Comparison of ENCODE assay signal across 1 cellular context in the genomic region with DNA sequence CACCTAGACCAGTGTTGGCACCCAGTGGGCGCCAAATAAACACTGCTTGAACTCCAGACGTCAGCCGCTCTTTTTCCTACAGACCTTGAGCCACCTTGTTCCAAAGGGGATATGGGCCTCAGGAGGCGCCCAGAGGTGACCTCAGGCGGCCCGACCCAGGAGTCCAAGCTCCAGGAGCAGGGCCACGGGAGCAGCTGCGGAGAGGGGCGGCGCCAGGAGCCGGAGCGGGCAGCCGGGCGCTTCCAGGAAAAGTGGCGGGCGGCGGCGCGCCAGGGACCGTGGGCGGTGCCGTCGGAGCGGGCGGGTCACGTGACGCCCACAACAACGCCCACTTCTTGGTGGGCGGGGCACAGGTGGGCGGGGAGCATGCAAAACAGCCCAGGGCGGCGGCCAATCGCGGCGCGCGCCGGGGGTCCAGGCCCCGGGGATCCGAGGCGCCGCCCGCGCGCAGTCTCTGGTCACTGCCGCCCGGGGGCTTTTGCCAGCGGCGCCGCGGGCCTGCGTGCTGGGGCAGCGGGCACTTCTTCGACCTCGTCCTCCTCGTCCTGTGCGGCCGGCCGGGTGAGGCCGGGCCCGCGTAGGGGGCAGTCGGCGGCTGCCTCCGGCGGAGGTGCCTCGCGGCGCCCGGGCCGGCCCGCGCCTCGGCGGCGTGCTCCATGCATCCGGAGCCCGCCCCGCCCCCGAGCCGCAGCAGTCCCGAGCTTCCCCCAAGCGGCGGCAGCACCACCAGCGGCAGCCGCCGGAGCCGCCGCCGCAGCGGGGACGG.
A peak's percentile ranks its signal among the peaks of the same experiment; 100 is the strongest.
TF ChIP-seq lines count a peak whose summit lies in the region.

TSS of gene ORAI1 (plus strand) at position 444 of the 766 bp plus-strand sequence.

TF ChIP-seq in HepG2, 621 proteins besides CTCF, POLR2A, EP300 and RAD21 (continued from another document and continues in another):
- TF ChIP-seq RBFOX2 (IDR thresholded peaks at IDR 0.05; ENCODE audit: low read depth, low read length) (peak; percentile 70), LCORL (IDR thresholded peaks at IDR 0.05) (no peak), LCORL (CRISPR knock-in tag; IDR thresholded peaks at IDR 0.05) (0 out of 2 replicates have a peak, but pooled peaks have one; percentile 41), NR2F1 (CRISPR knock-in tag; IDR thresholded peaks at IDR 0.05) (peak in 1 of 2 experiments; percentile 28; a peak in 1 of 4 replicates), RARA (CRISPR knock-in tag; IDR thresholded peaks at IDR 0.05) (peak; percentile 70; the same call in 1 of the 2 replicates), AGO1 (IDR thresholded peaks at IDR 0.05; ENCODE audit: low read depth, low read length, poor library complexity, severe bottlenecking) (no peak), MED8 (CRISPR knock-in tag; IDR thresholded peaks at IDR 0.05; ENCODE audit: insufficient replicate concordance) (no peak), ZSCAN5A (CRISPR knock-in tag; IDR thresholded peaks at IDR 0.05; ENCODE audit: borderline replicate concordance) (peak; percentile 38; the same call in 1 of the 2 replicates), RXRB (CRISPR knock-in tag; IDR thresholded peaks at IDR 0.05; ENCODE audit: borderline replicate concordance) (peak; percentile 90), ZNF331 (CRISPR knock-in tag; IDR thresholded peaks at IDR 0.05) (peak; percentile 42; the same call in 1 of the 2 replicates), SALL1 (CRISPR knock-in tag; IDR thresholded peaks at IDR 0.05) (peak; percentile 69), TGIF2 (CRISPR knock-in tag; IDR thresholded peaks at IDR 0.05) (no peak), MLLT10 (CRISPR knock-in tag; IDR thresholded peaks at IDR 0.05) (no peak), TAF1 (CRISPR knock-in tag; IDR thresholded peaks at IDR 0.05) (peak; percentile 70; the same call in 1 of the 2 replicates), ZNF747 (CRISPR knock-in tag; IDR thresholded peaks at IDR 0.05; ENCODE audit: borderline replicate concordance) (no peak), GABPB1 (CRISPR knock-in tag; IDR thresholded peaks at IDR 0.05) (peak; percentile 77; the same call in 1 of the 2 replicates), BCL6 (CRISPR knock-in tag; IDR thresholded peaks at IDR 0.05) (peak; percentile 85), ZNF143 (CRISPR knock-in tag; IDR thresholded peaks at IDR 0.05) (peak; percentile 39; the same call in 1 of the 2 replicates), TEAD3 (CRISPR knock-in tag; optimal IDR thresholded peaks at IDR 0.05; ENCODE audit: borderline replicate concordance) (peak; percentile 61), THAP7 (CRISPR knock-in tag; IDR thresholded peaks at IDR 0.05) (no peak), ONECUT2 (CRISPR knock-in tag; IDR thresholded peaks at IDR 0.05) (no peak), MAZ (IDR thresholded peaks at IDR 0.05; ENCODE audit: borderline replicate concordance, low read depth, low read length) (no peak), MAZ (CRISPR knock-in tag; IDR thresholded peaks at IDR 0.05; ENCODE audit: low read depth) (peak; percentile 22; the same call in 1 of the 2 replicates), AGO2 (optimal IDR thresholded peaks at IDR 0.05; ENCODE audit: low read depth, low read length) (no peak), ZNF232 (CRISPR knock-in tag; IDR thresholded peaks at IDR 0.05; ENCODE audit: borderline replicate concordance) (0 out of 2 replicates have a peak, but pooled peaks have one; percentile 27), PHF8 (CRISPR knock-in tag; IDR thresholded peaks at IDR 0.05) (peak; percentile 59), RBAK (CRISPR knock-in tag; IDR thresholded peaks at IDR 0.05) (no peak), KAT2B (IDR thresholded peaks at IDR 0.05; ENCODE audit: borderline replicate concordance, low read depth, low read length) (no peak), CBX1 (IDR thresholded peaks at IDR 0.05; ENCODE audit: low read depth) (peak; percentile 13), BHLHE40 (IDR thresholded peaks at IDR 0.05; ENCODE audit: low read length) (peak; percentile 82), ZMYM3 (CRISPR knock-in tag; IDR thresholded peaks at IDR 0.05) (no peak), KLF12 (CRISPR knock-in tag; IDR thresholded peaks at IDR 0.05; ENCODE audit: borderline replicate concordance) (peak; percentile 71; the same call in 1 of the 2 replicates), NR0B2 (CRISPR knock-in tag; IDR thresholded peaks at IDR 0.05) (no peak), ZBTB37 (CRISPR knock-in tag; IDR thresholded peaks at IDR 0.05) (no peak), SPEN (CRISPR knock-in tag; IDR thresholded peaks at IDR 0.05; ENCODE audit: low read depth) (peak; percentile 81), HES4 (CRISPR knock-in tag; IDR thresholded peaks at IDR 0.05; ENCODE audit: borderline replicate concordance) (peak; percentile 68; the same call in 1 of the 2 replicates), ZNF816 (CRISPR knock-in tag; IDR thresholded peaks at IDR 0.05; ENCODE audit: borderline replicate concordance) (0 out of 2 replicates have a peak, but pooled peaks have one; percentile 42), ZNF124 (CRISPR knock-in tag; IDR thresholded peaks at IDR 0.05) (no peak), ZNF451 (CRISPR knock-in tag; IDR thresholded peaks at IDR 0.05) (peak; percentile 11; the same call in 1 of the 2 replicates), ZNF776 (CRISPR knock-in tag; IDR thresholded peaks at IDR 0.05) (no peak), SRSF1 (optimal IDR thresholded peaks at IDR 0.05; ENCODE audit: low read depth, low read length) (peak; percentile 30), MAF1 (CRISPR knock-in tag; IDR thresholded peaks at IDR 0.05; ENCODE audit: borderline replicate concordance) (0 out of 2 replicates have a peak, but pooled peaks have one; percentile 40)
- TF ChIP-seq, protein P1, sequence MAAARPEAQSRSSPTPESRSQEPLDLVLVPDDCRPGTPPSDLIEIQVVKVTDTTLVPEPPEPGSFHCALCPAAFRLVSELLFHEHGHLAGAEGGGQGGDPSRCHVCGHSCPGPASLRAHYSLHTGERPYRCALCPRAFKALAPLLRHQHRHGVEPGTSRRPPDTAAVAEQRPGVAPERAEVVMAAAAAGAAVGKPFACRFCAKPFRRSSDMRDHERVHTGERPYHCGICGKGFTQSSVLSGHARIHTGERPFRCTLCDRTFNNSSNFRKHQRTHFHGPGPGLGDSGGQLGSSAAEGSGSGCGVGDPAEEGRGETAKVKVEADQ (CRISPR knock-in tag; IDR thresholded peaks at IDR 0.05; ENCODE audit: borderline replicate concordance) = 0 out of 2 replicates have a peak, but pooled peaks have one; percentile 18
- TF ChIP-seq, protein P2, sequence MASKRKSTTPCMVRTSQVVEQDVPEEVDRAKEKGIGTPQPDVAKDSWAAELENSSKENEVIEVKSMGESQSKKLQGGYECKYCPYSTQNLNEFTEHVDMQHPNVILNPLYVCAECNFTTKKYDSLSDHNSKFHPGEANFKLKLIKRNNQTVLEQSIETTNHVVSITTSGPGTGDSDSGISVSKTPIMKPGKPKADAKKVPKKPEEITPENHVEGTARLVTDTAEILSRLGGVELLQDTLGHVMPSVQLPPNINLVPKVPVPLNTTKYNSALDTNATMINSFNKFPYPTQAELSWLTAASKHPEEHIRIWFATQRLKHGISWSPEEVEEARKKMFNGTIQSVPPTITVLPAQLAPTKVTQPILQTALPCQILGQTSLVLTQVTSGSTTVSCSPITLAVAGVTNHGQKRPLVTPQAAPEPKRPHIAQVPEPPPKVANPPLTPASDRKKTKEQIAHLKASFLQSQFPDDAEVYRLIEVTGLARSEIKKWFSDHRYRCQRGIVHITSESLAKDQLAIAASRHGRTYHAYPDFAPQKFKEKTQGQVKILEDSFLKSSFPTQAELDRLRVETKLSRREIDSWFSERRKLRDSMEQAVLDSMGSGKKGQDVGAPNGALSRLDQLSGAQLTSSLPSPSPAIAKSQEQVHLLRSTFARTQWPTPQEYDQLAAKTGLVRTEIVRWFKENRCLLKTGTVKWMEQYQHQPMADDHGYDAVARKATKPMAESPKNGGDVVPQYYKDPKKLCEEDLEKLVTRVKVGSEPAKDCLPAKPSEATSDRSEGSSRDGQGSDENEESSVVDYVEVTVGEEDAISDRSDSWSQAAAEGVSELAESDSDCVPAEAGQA (IDR thresholded peaks at IDR 0.05; ENCODE audit: low read depth) = no peak
- TF ChIP-seq, protein P2 (CRISPR knock-in tag; IDR thresholded peaks at IDR 0.05; ENCODE audit: borderline replicate concordance) = 0 out of 2 replicates have a peak, but pooled peaks have one; percentile 13
- TF ChIP-seq, protein P3, sequence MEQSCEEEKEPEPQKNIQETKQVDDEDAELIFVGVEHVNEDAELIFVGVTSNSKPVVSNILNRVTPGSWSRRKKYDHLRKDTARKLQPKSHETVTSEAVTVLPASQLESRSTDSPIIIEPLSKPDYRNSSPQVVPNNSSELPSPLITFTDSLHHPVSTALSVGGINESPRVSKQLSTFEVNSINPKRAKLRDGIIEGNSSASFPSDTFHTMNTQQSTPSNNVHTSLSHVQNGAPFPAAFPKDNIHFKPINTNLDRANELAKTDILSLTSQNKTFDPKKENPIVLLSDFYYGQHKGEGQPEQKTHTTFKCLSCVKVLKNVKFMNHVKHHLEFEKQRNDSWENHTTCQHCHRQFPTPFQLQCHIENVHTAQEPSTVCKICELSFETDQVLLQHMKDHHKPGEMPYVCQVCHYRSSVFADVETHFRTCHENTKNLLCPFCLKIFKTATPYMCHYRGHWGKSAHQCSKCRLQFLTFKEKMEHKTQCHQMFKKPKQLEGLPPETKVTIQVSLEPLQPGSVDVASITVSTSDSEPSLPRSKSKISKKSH (CRISPR knock-in tag; IDR thresholded peaks at IDR 0.05; ENCODE audit: borderline replicate concordance) = peak; percentile 39; the same call in 1 of the 2 replicates
- TF ChIP-seq, protein P4, sequence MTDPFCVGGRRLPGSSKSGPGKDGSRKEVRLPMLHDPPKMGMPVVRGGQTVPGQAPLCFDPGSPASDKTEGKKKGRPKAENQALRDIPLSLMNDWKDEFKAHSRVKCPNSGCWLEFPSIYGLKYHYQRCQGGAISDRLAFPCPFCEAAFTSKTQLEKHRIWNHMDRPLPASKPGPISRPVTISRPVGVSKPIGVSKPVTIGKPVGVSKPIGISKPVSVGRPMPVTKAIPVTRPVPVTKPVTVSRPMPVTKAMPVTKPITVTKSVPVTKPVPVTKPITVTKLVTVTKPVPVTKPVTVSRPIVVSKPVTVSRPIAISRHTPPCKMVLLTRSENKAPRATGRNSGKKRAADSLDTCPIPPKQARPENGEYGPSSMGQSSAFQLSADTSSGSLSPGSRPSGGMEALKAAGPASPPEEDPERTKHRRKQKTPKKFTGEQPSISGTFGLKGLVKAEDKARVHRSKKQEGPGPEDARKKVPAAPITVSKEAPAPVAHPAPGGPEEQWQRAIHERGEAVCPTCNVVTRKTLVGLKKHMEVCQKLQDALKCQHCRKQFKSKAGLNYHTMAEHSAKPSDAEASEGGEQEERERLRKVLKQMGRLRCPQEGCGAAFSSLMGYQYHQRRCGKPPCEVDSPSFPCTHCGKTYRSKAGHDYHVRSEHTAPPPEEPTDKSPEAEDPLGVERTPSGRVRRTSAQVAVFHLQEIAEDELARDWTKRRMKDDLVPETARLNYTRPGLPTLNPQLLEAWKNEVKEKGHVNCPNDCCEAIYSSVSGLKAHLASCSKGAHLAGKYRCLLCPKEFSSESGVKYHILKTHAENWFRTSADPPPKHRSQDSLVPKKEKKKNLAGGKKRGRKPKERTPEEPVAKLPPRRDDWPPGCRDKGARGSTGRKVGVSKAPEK (CRISPR knock-in tag; IDR thresholded peaks at IDR 0.05; ENCODE audit: borderline replicate concordance) = no peak
